ENCODE assay signal across 20 cellular contexts in the genomic region with DNA sequence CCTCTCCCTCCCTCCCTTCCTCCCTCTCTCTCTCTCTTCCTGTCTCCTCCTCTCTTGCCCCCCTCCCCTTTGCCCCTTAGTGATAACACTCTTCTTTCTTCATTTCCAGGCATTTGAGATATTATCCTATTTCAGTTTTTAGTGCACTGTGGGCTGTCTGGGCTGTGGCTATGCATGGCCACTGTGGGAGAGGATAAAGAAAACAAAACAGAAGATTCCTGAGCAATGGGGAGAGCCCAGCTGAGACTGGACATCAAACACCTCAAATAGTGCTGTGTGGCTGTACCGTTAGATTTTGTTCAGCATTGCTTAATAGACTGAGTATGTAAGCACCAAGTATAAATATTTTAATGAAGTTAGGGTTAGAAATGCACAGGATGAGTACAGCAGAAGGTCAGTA.
"Had no signal": no experiment of that assay in that cellular context is flagged by ENCODE, and none has a peak within 500 bp of the region (broad histone marks: within the 10 kb centered on the region; RNA-seq: fewer than 3 reads in every experiment).

No MANE protein-coding gene starts in this region.

- H3K4me1 ChIP-seq: body of pancreas, vagina had no signal

- H3K9me3 ChIP-seq: body of pancreas, gastrocnemius medialis, vagina had no signal

- H3K4me1 Mint-ChIP-seq: mesothelial cell of epicardium had no signal

- H3K9me3 Mint-ChIP-seq: activated naive CD4-positive, alpha-beta T cell treated with anti-CD3 and anti-CD28 coated beads, Interleukin-2, amount 50 U/mL, for 72 hours; mesothelial cell of epicardium; natural killer cell treated with Interleukin-12 subunit alpha and Interleukin-12 subunit beta and Interleukin-15 and Interleukin-18, amount 100 ng/mL, for 72 hours; stimulated activated naive CD8-positive, alpha-beta T cell treated with anti-CD3 and anti-CD28 coated beads, Interleukin-15, Interleukin-2, amounts not matched to agents 100 ng/mL and 50 ng/mL, for 24 hours had no signal

- H3K27ac ChIP-seq: body of pancreas, coronary artery, gastrocnemius medialis, vagina, WERI-Rb-1 had no signal

- ATAC-seq: activated naive CD4-positive, alpha-beta T cell treated with anti-CD3 and anti-CD28 coated beads, Interleukin-2, amount 50 U/mL, for 72 hours; body of pancreas; gastrocnemius medialis; left colon; natural killer cell treated with Interleukin-12 subunit alpha and Interleukin-12 subunit beta and Interleukin-15 and Interleukin-18, amount 100 ng/mL, for 72 hours had no signal

- DNase-seq: activated CD4-positive, alpha-beta T cell treated with anti-CD3 and anti-CD28 coated beads for 1 hour; activated CD4-positive, alpha-beta T cell treated with anti-CD3 and anti-CD28 coated beads, Interleukin-2, amount 50 U/mL, for 4 hours; activated gamma-delta T cell; body of pancreas; caudate nucleus; gastrocnemius medialis; head of caudate nucleus; left colon; nucleus accumbens; retina; SW 1271; trophoblast cell; WERI-Rb-1 had no signal

- H3K4me3 ChIP-seq: body of pancreas, coronary artery, gastrocnemius medialis, lung, vagina had no signal

- H3K27ac Mint-ChIP-seq: activated naive CD4-positive, alpha-beta T cell treated with anti-CD3 and anti-CD28 coated beads, Interleukin-2, amount 50 U/mL, for 72 hours; mesothelial cell of epicardium; natural killer cell treated with Interleukin-12 subunit alpha and Interleukin-12 subunit beta and Interleukin-15 and Interleukin-18, amount 100 ng/mL, for 72 hours; stimulated activated naive CD8-positive, alpha-beta T cell treated with anti-CD3 and anti-CD28 coated beads, Interleukin-15, Interleukin-2, amounts not matched to agents 100 ng/mL and 50 ng/mL, for 24 hours had no signal

- H3K36me3 ChIP-seq: gastrocnemius medialis, vagina, WERI-Rb-1 had no signal

- H3K36me3 Mint-ChIP-seq: activated naive CD4-positive, alpha-beta T cell treated with anti-CD3 and anti-CD28 coated beads, Interleukin-2, amount 50 U/mL, for 72 hours; mesothelial cell of epicardium; natural killer cell treated with Interleukin-12 subunit alpha and Interleukin-12 subunit beta and Interleukin-15 and Interleukin-18, amount 100 ng/mL, for 72 hours had no signal

- H3K27me3 ChIP-seq: body of pancreas, gastrocnemius medialis, vagina had no signal

- H3K4me3 Mint-ChIP-seq: mesothelial cell of epicardium; natural killer cell treated with Interleukin-12 subunit alpha and Interleukin-12 subunit beta and Interleukin-15 and Interleukin-18, amount 100 ng/mL, for 72 hours; stimulated activated naive CD8-positive, alpha-beta T cell treated with anti-CD3 and anti-CD28 coated beads, Interleukin-15, Interleukin-2, amounts not matched to agents 100 ng/mL and 50 ng/mL, for 24 hours had no signal
